In the genomic region with DNA sequence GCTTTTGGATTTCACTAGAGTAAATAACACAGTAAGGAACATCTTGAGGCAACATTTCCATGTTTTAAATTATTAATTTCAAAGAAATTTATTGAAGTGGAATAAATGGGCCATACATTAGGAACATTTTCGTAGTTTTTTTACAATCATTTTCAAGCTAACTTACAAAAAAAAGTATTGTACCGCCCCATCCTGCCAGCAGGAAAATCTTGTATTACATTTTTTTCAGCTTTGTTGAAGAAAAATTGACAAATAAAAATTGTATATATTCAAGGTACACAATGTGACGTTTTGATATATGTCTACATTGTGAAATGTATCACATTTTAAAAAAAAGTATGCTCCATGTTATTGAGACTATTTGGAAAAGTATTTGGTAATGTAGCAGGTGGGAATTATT, we compare ENCODE assay signal across 17 cellular contexts.
"Had no signal": no experiment of that assay in that cellular context is flagged by ENCODE, and none has a peak within 500 bp of the region (broad histone marks: within the 10 kb centered on the region; RNA-seq: fewer than 3 reads in every experiment).

No MANE protein-coding gene starts in this region.

- H3K27ac ChIP-seq: upper lobe of left lung, WERI-Rb-1 had no signal

- H3K36me3 ChIP-seq: upper lobe of left lung, WERI-Rb-1 had no signal

- H3K9me3 ChIP-seq: SK-N-SH, upper lobe of left lung had no signal

- ATAC-seq: activated CD4-positive, alpha-beta T cell treated with anti-CD3 and anti-CD28 coated beads for 36 hours; activated CD8-positive, alpha-beta memory T cell treated with anti-CD3 and anti-CD28 coated beads, Interleukin-2, amount 10 ng/mL, durations not matched to agents 7 days and 5 days; activated naive CD8-positive, alpha-beta T cell treated with anti-CD3 and anti-CD28 coated beads, Interleukin-2, amount 50 U/mL, for 24 hours; Right ventricle myocardium inferior; sciatic nerve; stimulated activated effector memory CD8-positive, alpha-beta T cell treated with anti-CD3 and anti-CD28 coated beads, Interleukin-12 subunit alpha, Interleukin-12 subunit beta, amount 100 ng/mL, for 72 hours had no signal

- H3K27me3 ChIP-seq: upper lobe of left lung had no signal

- H3K4me3 ChIP-seq: upper lobe of left lung had no signal

- DNase-seq: activated CD4-positive, alpha-beta memory T cell treated with anti-CD3 and anti-CD28 coated beads for 36 hours; activated CD4-positive, alpha-beta T cell treated with anti-CD3 and anti-CD28 coated beads for 36 hours; activated CD8-positive, alpha-beta memory T cell treated with anti-CD3 and anti-CD28 coated beads, Interleukin-2, amount 10 ng/mL, durations not matched to agents 7 days and 5 days; activated naive CD4-positive, alpha-beta T cell treated with anti-CD3 and anti-CD28 coated beads for 36 hours; activated naive CD8-positive, alpha-beta T cell treated with anti-CD3 and anti-CD28 coated beads, Interleukin-2, amount 50 U/mL, for 24 hours; activated T-cell treated with anti-CD3 and anti-CD28 coated beads, Interleukin-2, amount 50 U/mL, for 1 hour; foreskin melanocyte; mammary epithelial cell; naive B cell; SK-N-SH; stimulated activated CD4-positive, alpha-beta T cell treated with anti-CD3 and anti-CD28 coated beads, Interleukin-1b, Interleukin-23, amount 100 ng/mL, for 48 hours; T-helper 1 cell; upper lobe of left lung; WERI-Rb-1 had no signal
